In the genomic region with DNA sequence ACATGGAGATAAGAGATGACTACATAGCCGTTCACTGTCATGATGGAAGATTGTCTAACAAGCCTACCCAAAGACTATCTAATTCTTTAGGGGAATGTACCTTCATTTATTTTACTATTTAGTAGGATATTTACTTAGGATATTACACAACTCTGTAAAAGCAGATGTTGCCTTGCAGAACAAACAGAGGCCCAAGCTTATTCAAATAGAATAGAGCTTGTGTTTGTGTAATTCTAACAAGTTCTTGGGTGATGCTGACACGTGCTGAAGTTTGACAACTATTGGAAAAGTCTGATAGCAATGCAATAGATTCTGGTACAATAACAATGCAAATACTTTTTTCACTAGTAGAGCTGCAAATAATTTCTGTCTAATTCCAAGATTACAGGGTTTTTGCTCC, we compare ENCODE assay signal across 1 cellular context.
TF ChIP-seq lines count a peak whose summit lies in the region.

No MANE protein-coding gene starts in this region.

TF ChIP-seq in HepG2, 621 proteins besides CTCF, POLR2A, EP300 and RAD21 (continued from another document):
- TF ChIP-seq, protein P1, sequence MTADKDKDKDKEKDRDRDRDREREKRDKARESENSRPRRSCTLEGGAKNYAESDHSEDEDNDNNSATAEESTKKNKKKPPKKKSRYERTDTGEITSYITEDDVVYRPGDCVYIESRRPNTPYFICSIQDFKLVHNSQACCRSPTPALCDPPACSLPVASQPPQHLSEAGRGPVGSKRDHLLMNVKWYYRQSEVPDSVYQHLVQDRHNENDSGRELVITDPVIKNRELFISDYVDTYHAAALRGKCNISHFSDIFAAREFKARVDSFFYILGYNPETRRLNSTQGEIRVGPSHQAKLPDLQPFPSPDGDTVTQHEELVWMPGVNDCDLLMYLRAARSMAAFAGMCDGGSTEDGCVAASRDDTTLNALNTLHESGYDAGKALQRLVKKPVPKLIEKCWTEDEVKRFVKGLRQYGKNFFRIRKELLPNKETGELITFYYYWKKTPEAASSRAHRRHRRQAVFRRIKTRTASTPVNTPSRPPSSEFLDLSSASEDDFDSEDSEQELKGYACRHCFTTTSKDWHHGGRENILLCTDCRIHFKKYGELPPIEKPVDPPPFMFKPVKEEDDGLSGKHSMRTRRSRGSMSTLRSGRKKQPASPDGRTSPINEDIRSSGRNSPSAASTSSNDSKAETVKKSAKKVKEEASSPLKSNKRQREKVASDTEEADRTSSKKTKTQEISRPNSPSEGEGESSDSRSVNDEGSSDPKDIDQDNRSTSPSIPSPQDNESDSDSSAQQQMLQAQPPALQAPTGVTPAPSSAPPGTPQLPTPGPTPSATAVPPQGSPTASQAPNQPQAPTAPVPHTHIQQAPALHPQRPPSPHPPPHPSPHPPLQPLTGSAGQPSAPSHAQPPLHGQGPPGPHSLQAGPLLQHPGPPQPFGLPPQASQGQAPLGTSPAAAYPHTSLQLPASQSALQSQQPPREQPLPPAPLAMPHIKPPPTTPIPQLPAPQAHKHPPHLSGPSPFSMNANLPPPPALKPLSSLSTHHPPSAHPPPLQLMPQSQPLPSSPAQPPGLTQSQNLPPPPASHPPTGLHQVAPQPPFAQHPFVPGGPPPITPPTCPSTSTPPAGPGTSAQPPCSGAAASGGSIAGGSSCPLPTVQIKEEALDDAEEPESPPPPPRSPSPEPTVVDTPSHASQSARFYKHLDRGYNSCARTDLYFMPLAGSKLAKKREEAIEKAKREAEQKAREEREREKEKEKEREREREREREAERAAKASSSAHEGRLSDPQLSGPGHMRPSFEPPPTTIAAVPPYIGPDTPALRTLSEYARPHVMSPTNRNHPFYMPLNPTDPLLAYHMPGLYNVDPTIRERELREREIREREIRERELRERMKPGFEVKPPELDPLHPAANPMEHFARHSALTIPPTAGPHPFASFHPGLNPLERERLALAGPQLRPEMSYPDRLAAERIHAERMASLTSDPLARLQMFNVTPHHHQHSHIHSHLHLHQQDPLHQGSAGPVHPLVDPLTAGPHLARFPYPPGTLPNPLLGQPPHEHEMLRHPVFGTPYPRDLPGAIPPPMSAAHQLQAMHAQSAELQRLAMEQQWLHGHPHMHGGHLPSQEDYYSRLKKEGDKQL (CRISPR knock-in tag; IDR thresholded peaks at IDR 0.05; ENCODE audit: low read depth), result peak; percentile 84
- TF ChIP-seq FOXP1 (IDR thresholded peaks at IDR 0.05), result no peak
- peak; percentile 19; the same call in 1 of the 2 replicates for TF ChIP-seq FOXP1 (CRISPR knock-in tag; IDR thresholded peaks at IDR 0.05)
- peak; percentile 83 for TF ChIP-seq BHLHE40 (IDR thresholded peaks at IDR 0.05; ENCODE audit: low read length)
- peak; percentile 81 for TF ChIP-seq HHEX (CRISPR knock-in tag; IDR thresholded peaks at IDR 0.05)
- peak; percentile 67; the same call in 1 of the 2 replicates for TF ChIP-seq FOXA3 (CRISPR knock-in tag; IDR thresholded peaks at IDR 0.05)
- no peak for TF ChIP-seq ZMYM3 (CRISPR knock-in tag; IDR thresholded peaks at IDR 0.05)
- no peak for TF ChIP-seq SOX6 (IDR thresholded peaks at IDR 0.05)
- peak; percentile 54 for TF ChIP-seq SOX6 (CRISPR knock-in tag; IDR thresholded peaks at IDR 0.05)
- TF ChIP-seq FOXJ3 (CRISPR knock-in tag; IDR thresholded peaks at IDR 0.05; ENCODE audit: borderline replicate concordance), result peak; percentile 39; the same call in 1 of the 2 replicates
